15 cellular contexts compared by ENCODE assay signal in the genomic region with DNA sequence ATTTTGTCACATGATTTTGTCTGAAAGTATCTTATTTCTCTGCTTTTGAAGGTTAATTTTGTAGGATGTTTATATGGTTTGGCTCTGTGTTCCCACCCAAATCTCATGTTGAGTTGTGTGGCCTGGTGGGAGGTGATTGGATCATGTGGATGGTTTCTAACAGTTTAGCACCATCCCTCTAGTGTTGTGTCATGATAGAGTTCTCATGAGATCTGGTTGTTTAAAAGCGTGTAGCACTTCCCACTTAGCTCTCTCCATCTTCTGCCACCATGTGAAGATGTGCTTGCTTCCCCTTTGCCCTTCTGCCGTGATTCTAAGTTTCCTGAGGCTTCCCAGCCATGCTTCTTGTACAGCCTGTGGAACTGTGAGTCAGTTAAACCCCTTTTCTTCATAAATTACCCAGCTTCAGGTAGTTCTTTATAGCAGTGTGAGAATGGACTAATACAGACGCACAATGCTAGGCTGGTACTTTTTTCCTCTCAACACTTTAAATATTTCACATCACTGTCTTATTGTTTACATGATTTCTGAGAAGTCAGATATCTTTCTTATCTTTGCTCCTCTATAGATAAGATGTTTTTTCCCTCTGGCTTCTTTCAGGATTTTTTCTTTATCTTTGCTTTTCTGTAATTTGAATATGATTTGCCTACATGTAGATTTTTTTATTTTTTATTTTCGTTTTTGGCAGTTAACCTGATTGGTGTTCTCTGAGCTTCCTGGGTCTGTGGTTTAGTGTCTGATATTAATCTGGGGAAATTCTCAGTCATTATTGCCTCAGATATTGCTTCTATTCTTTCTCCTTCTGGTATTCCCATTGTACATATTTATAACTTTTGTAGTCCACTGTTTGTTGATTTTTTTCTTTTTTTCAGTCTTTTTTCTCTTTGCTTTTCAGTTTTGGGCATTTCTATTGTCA. TPM values are rescaled to one million over a fixed set of nuclear protein-coding genes. Genes with fewer than 3 reads are reported as not detected.
DNase-seq lines count a peak whose midpoint lies in the region; ATAC-seq and TF ChIP-seq lines count a peak whose summit lies in the region.
"Had no signal": no experiment of that assay in that cellular context is flagged by ENCODE, and none has a peak within 500 bp of the region (broad histone marks: within the 10 kb centered on the region; RNA-seq: fewer than 3 reads in every experiment).

No MANE protein-coding gene starts in this region.

- CTCF ChIA-PET in activated CD8-positive, alpha-beta T cell treated with anti-CD3 and anti-CD28 coated beads for 36 hours (lab: Charles Lee): interaction anchor here (0.9 to 1.0 kb wide), 2 partner anchors 18 to 44 kb away, joined by 3 to 7 read pairs; no protein-coding TSS in a partner anchor
- CTCF ChIA-PET in activated CD8-positive, alpha-beta T cell treated with anti-CD3 and anti-CD28 coated beads, Interleukin-2, amount 10 ng/mL, durations not matched to agents 7 days and 5 days (lab: Charles Lee): interaction anchor here (1.0 to 1.6 kb wide), 2 partner anchors 7 to 10 kb away, joined by 3 to 4 read pairs; no protein-coding TSS in a partner anchor

- ATAC-seq in activated CD8-positive, alpha-beta T cell treated with anti-CD3 and anti-CD28 coated beads for 36 hours: peak; percentile 49
- no peak for ATAC-seq in activated CD8-positive, alpha-beta T cell treated with anti-CD3 and anti-CD28 coated beads, Interleukin-2, amount 10 ng/mL, durations not matched to agents 7 days and 5 days
- peak; percentile 92 for ATAC-seq in T-helper 17 cell
- ATAC-seq in stimulated activated effector memory CD8-positive, alpha-beta T cell treated with anti-CD3 and anti-CD28 coated beads, Interleukin-12 subunit alpha, Interleukin-12 subunit beta, amount 100 ng/mL, for 72 hours: peak; percentile 61
- ATAC-seq: right cardiac atrium had no signal

- no peaks in the 10 kb centered on the region for H3K9me3 ChIP-seq in T-helper 17 cell (ENCODE audit: control insufficient read depth, low read length, poor library complexity, severe bottlenecking)
- H3K9me3 ChIP-seq: ovary had no signal

- peaks cover 32% of the 10 kb centered on the region for H3K9me3 Mint-ChIP-seq in activated CD8-positive, alpha-beta T cell treated with anti-CD3 and anti-CD28 coated beads for 36 hours
- peaks cover 44% of the 10 kb centered on the region for H3K9me3 Mint-ChIP-seq in activated CD8-positive, alpha-beta T cell treated with anti-CD3 and anti-CD28 coated beads, Interleukin-2, amount 10 ng/mL, durations not matched to agents 7 days and 5 days (ENCODE audit: insufficient read depth)
- H3K9me3 Mint-ChIP-seq in stimulated activated effector memory CD8-positive, alpha-beta T cell treated with anti-CD3 and anti-CD28 coated beads, Interleukin-12 subunit alpha, Interleukin-12 subunit beta, amount 100 ng/mL, for 72 hours: peaks cover 13% of the 10 kb centered on the region

- H3K4me1 Mint-ChIP-seq in activated CD8-positive, alpha-beta T cell treated with anti-CD3 and anti-CD28 coated beads for 36 hours (ENCODE audit: low read depth): peaks cover 25% of the 10 kb centered on the region
- H3K4me1 Mint-ChIP-seq in activated CD8-positive, alpha-beta T cell treated with anti-CD3 and anti-CD28 coated beads, Interleukin-2, amount 10 ng/mL, durations not matched to agents 7 days and 5 days (ENCODE audit: low read depth): peaks cover 16% of the 10 kb centered on the region
- peaks cover 27% of the 10 kb centered on the region for H3K4me1 Mint-ChIP-seq in T-helper 17 cell
- H3K4me1 Mint-ChIP-seq in stimulated activated effector memory CD8-positive, alpha-beta T cell treated with anti-CD3 and anti-CD28 coated beads, Interleukin-12 subunit alpha, Interleukin-12 subunit beta, amount 100 ng/mL, for 72 hours: peaks cover 26% of the 10 kb centered on the region

- DNase-seq in activated CD8-positive, alpha-beta T cell treated with anti-CD3 and anti-CD28 coated beads for 36 hours: no peak
- no peak for DNase-seq in activated CD8-positive, alpha-beta T cell treated with anti-CD3 and anti-CD28 coated beads, Interleukin-2, amount 10 ng/mL, durations not matched to agents 7 days and 5 days
- DNase-seq in T-helper 17 cell: no peak
- peak; percentile 56 for DNase-seq in central memory CD4-positive, alpha-beta T cell
- no peak for DNase-seq in stimulated activated effector memory CD8-positive, alpha-beta T cell treated with anti-CD3 and anti-CD28 coated beads, Interleukin-12 subunit alpha, Interleukin-12 subunit beta, amount 100 ng/mL, for 72 hours (ENCODE audit: low spot score in 2 of 2)
- DNase-seq in NCI-H146 treated with DMSO at 0.1 percent for 48 hours (lab: John Stamatoyannopoulos, UW; ENCODE audit: unreplicated experiment): no peak
- DNase-seq in hepatic stellate cell (ENCODE audit: low spot score): no peak
- DNase-seq in OCI-M2 (lab: John Stamatoyannopoulos, UW; ENCODE audit: unreplicated experiment): no peak
- DNase-seq: activated effector memory CD4-positive, alpha-beta T cell treated with Interleukin-2 at 50 U/mL for 16 hours; effector CD4-positive, alpha-beta T cell; IMR-90; mammary epithelial cell; NCI-H69; ovary; right cardiac atrium had no signal

- peaks cover 34% of the 10 kb centered on the region for H3K36me3 Mint-ChIP-seq in activated CD8-positive, alpha-beta T cell treated with anti-CD3 and anti-CD28 coated beads for 36 hours (ENCODE audit: low read depth)
- H3K36me3 Mint-ChIP-seq in activated CD8-positive, alpha-beta T cell treated with anti-CD3 and anti-CD28 coated beads, Interleukin-2, amount 10 ng/mL, durations not matched to agents 7 days and 5 days (ENCODE audit: low read depth): peaks cover 28% of the 10 kb centered on the region
- H3K36me3 Mint-ChIP-seq in T-helper 17 cell (ENCODE audit: low read depth): no peaks in the 10 kb centered on the region
- no peaks in the 10 kb centered on the region for H3K36me3 Mint-ChIP-seq in stimulated activated effector memory CD8-positive, alpha-beta T cell treated with anti-CD3 and anti-CD28 coated beads, Interleukin-12 subunit alpha, Interleukin-12 subunit beta, amount 100 ng/mL, for 72 hours

- intact Hi-C loops in activated CD8-positive, alpha-beta T cell treated with anti-CD3 and anti-CD28 coated beads for 36 hours (cut with micrococcal nuclease): no loop called here

- H3K27ac Mint-ChIP-seq in activated CD8-positive, alpha-beta T cell treated with anti-CD3 and anti-CD28 coated beads for 36 hours: peak overlapping the region; percentile 84
- no peak overlapping the region for H3K27ac Mint-ChIP-seq in activated CD8-positive, alpha-beta T cell treated with anti-CD3 and anti-CD28 coated beads, Interleukin-2, amount 10 ng/mL, durations not matched to agents 7 days and 5 days
- H3K27ac Mint-ChIP-seq in T-helper 17 cell: peak overlapping the region; percentile 91
- H3K27ac Mint-ChIP-seq in stimulated activated effector memory CD8-positive, alpha-beta T cell treated with anti-CD3 and anti-CD28 coated beads, Interleukin-12 subunit alpha, Interleukin-12 subunit beta, amount 100 ng/mL, for 72 hours: peak overlapping the region; percentile 90

- no peak for TF ChIP-seq CTCF in activated CD8-positive, alpha-beta T cell treated with anti-CD3 and anti-CD28 coated beads for 36 hours (IDR thresholded peaks at IDR 0.05)

- POLR2A ChIA-PET in activated CD8-positive, alpha-beta T cell treated with anti-CD3 and anti-CD28 coated beads for 36 hours (lab: Charles Lee): interaction anchor here (1.6 kb wide), 1 partner anchor 22 kb away, joined by 5 read pairs; a partner anchor contains a TSS
- POLR2A ChIA-PET in activated CD8-positive, alpha-beta T cell treated with anti-CD3 and anti-CD28 coated beads, Interleukin-2, amount 10 ng/mL, durations not matched to agents 7 days and 5 days (lab: Charles Lee): interaction anchor here (0.7 kb wide), 1 partner anchor 107 kb away, joined by 5 read pairs; no protein-coding TSS in a partner anchor

- no peaks in the 10 kb centered on the region for H3K27me3 Mint-ChIP-seq in activated CD8-positive, alpha-beta T cell treated with anti-CD3 and anti-CD28 coated beads for 36 hours
- H3K27me3 Mint-ChIP-seq in activated CD8-positive, alpha-beta T cell treated with anti-CD3 and anti-CD28 coated beads, Interleukin-2, amount 10 ng/mL, durations not matched to agents 7 days and 5 days (ENCODE audit: low read depth): no peaks in the 10 kb centered on the region
- H3K27me3 Mint-ChIP-seq in T-helper 17 cell: no peaks in the 10 kb centered on the region

- peak overlapping the region; percentile 30 for H3K4me3 Mint-ChIP-seq in activated CD8-positive, alpha-beta T cell treated with anti-CD3 and anti-CD28 coated beads for 36 hours
- H3K4me3 Mint-ChIP-seq in activated CD8-positive, alpha-beta T cell treated with anti-CD3 and anti-CD28 coated beads, Interleukin-2, amount 10 ng/mL, durations not matched to agents 7 days and 5 days: no peak overlapping the region
- peak overlapping the region; percentile 72 for H3K4me3 Mint-ChIP-seq in T-helper 17 cell
- H3K4me3 Mint-ChIP-seq in stimulated activated effector memory CD8-positive, alpha-beta T cell treated with anti-CD3 and anti-CD28 coated beads, Interleukin-12 subunit alpha, Interleukin-12 subunit beta, amount 100 ng/mL, for 72 hours: peak overlapping the region; percentile 61

RNA-seq across cellular contexts. Expression of a gene that starts 22.2 kb away (rescaled TPM):
- total RNA-seq in activated CD8-positive, alpha-beta T cell treated with anti-CD3 and anti-CD28 coated beads for 36 hours: 1 to 10 TPM; 3.8 to 4.0 TPM
- total RNA-seq in activated CD8-positive, alpha-beta T cell treated with anti-CD3 and anti-CD28 coated beads, Interleukin-2, amount 10 ng/mL, durations not matched to agents 7 days and 5 days: 1 to 10 TPM; 7.1 to 7.5 TPM
- total RNA-seq in T-helper 17 cell: 10 to 100 TPM; 17.3 to 21.2 TPM

RNA-seq across cellular contexts. Expression of a gene that starts 22.4 kb away (rescaled TPM):
- 10 to 100 TPM; 23.6 to 32.0 TPM for total RNA-seq in activated CD8-positive, alpha-beta T cell treated with anti-CD3 and anti-CD28 coated beads for 36 hours
- 10 to 100 TPM; 23.9 to 24.9 TPM for total RNA-seq in activated CD8-positive, alpha-beta T cell treated with anti-CD3 and anti-CD28 coated beads, Interleukin-2, amount 10 ng/mL, durations not matched to agents 7 days and 5 days
- total RNA-seq in T-helper 17 cell: 10 to 100 TPM; 34.4 to 41.0 TPM
